17 cellular contexts compared by ENCODE assay signal in the genomic region with DNA sequence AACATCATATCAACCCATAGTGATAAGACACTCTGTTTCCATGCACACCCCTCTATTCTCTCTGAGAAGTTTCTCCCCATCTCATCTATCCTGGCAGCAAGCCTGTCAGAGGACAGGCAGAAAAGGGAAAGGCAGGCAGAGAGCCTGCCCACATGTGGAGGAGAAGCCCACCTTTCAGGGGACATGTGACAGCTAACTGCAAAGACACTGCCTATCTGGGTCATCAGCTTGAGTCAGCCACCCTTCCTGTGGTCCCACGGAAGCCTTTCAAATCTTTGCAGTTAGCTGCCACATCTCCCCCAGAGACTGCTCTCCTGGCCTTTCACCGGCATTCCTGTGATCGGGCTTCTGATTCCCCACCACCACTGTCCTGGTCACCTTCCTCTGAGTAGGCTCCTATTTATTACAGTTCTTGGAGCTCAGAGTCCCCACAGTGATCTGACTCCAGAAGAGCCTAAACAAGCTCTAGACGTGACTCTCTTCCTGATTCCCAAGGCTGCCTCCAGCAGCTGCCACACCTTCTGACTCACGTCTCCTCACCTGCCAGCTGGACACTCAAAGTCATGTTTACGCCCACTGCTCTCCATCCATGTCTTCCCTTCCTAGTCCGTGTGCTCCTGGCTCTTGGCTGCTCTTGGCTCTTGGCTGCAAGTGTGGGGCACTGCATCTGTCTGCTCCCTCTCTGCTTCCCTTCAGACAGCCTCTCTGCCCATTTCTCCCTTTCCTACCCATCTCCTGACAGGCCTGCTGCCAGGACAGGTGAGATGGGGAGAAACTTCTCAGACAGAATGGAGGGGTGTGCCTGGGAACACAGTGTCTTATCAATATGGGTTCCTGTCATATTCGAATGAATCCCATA. TPM values are rescaled to one million over a fixed set of nuclear protein-coding genes. Genes with fewer than 3 reads are reported as not detected.
DNase-seq lines count a peak whose midpoint lies in the region; ATAC-seq and TF ChIP-seq lines count a peak whose summit lies in the region.
"Had no signal": no experiment of that assay in that cellular context is flagged by ENCODE, and none has a peak within 500 bp of the region (broad histone marks: within the 10 kb centered on the region; RNA-seq: fewer than 3 reads in every experiment).

No MANE protein-coding gene starts in this region.

- no peaks in the 10 kb centered on the region for H3K9me3 Mint-ChIP-seq in MCF 10A (ENCODE audit: unreplicated experiment)
- H3K9me3 Mint-ChIP-seq: activated naive CD4-positive, alpha-beta T cell treated with anti-CD3 and anti-CD28 coated beads, Interleukin-2, amount 50 U/mL, for 72 hours; T-cell had no signal

- no peaks in the 10 kb centered on the region for H3K36me3 ChIP-seq in mucosa of descending colon (ENCODE audit: low read depth)
- H3K36me3 ChIP-seq: sigmoid colon had no signal

- no peaks in the 10 kb centered on the region for H3K36me3 Mint-ChIP-seq in MCF 10A (ENCODE audit: insufficient read depth, unreplicated experiment)
- H3K36me3 Mint-ChIP-seq: activated naive CD4-positive, alpha-beta T cell treated with anti-CD3 and anti-CD28 coated beads, Interleukin-2, amount 50 U/mL, for 72 hours; T-cell had no signal

- TF ChIP-seq CTCF in MCF 10A (IDR thresholded peaks at IDR 0.05; ENCODE audit: unreplicated experiment) (no peak), mucosa of descending colon (IDR thresholded peaks at IDR 0.05) (no peak)

- POLR2A ChIA-PET in MCF 10A (lab: Yijun Ruan, JAX), result interaction anchor here (0.8 to 1.0 kb wide), 2 partner anchors 15 to 169 kb away, joined by 3 read pairs; no protein-coding TSS in a partner anchor

- DNase-seq in CMK (ENCODE audit: low read depth) (peak; percentile 62), NCI-H2029 treated with DMSO at 0.1 percent for 48 hours (lab: John Stamatoyannopoulos, UW) (peak; percentile 59), MCF 10A (ENCODE audit: unreplicated experiment) (peak; percentile 78), mucosa of descending colon (peak in 2 of 3 donors; percentile 35 to 36), CD1c-positive myeloid dendritic cell (ENCODE audit: extremely low spot score) (no peak), NCI-H774 (lab: John Stamatoyannopoulos, UW) (no peak)
- DNase-seq in activated effector memory CD4-positive, alpha-beta T cell treated with anti-CD3 and anti-CD28 coated beads, Interleukin-2, amount 50 U/mL, for 16 hours, result no peak
- DNase-seq: effector CD8-positive, alpha-beta T cell; NCI-H1092 treated with DMSO at 0.1 percent for 48 hours; sigmoid colon; stimulated activated CD4-positive, alpha-beta T cell treated with anti-CD3 and anti-CD28 coated beads, Interleukin-4, amount 100 ng/mL, for 24 hours; T-cell had no signal

- H3K4me1 Mint-ChIP-seq in MCF 10A (ENCODE audit: insufficient read depth, unreplicated experiment), result peaks cover 8% of the 10 kb centered on the region

- no peaks in the 10 kb centered on the region for H3K9me3 ChIP-seq in mucosa of descending colon
- H3K9me3 ChIP-seq: sigmoid colon had no signal

- ATAC-seq in mucosa of descending colon (peak; percentile 90), GM18909 (IDR thresholded peaks at IDR 0.05; ENCODE audit: poor library complexity, unreplicated experiment) (no peak)
- ATAC-seq: activated naive CD4-positive, alpha-beta T cell treated with anti-CD3 and anti-CD28 coated beads, Interleukin-2, amount 50 U/mL, for 72 hours; T-cell had no signal

- peaks cover 29% of the 10 kb centered on the region for H3K27me3 Mint-ChIP-seq in MCF 10A (ENCODE audit: insufficient read depth, unreplicated experiment)

- no peak overlapping the region for H3K27ac Mint-ChIP-seq in MCF 10A (ENCODE audit: low read depth, unreplicated experiment)
- H3K27ac Mint-ChIP-seq: activated naive CD4-positive, alpha-beta T cell treated with anti-CD3 and anti-CD28 coated beads, Interleukin-2, amount 50 U/mL, for 72 hours had no signal

- BruUV-seq in MCF 10A (replicated peaks; lab: Mats Ljungman, UMichigan), result no TSS peak

- CTCF ChIA-PET in MCF 10A (lab: Yijun Ruan, JAX), result no interaction called here

- H3K4me3 ChIP-seq in mucosa of descending colon, result no peak overlapping the region
- H3K4me3 ChIP-seq: sigmoid colon had no signal

- H3K4me3 Mint-ChIP-seq in MCF 10A (ENCODE audit: unreplicated experiment), result no peak overlapping the region
- H3K4me3 Mint-ChIP-seq: T-cell had no signal

- intact Hi-C loops in MCF 10A (cut with micrococcal nuclease) (no loop called here), mucosa of descending colon (cut with DNase I, micrococcal nuclease) (no loop called here)

- H3K4me1 ChIP-seq in mucosa of descending colon (ENCODE audit: low read depth), result no peaks in the 10 kb centered on the region

RNA-seq across cellular contexts. Expression of a gene that starts 7.5 kb away (rescaled TPM):
- total RNA-seq in MCF 10A (2022) (not detected in 2 replicates), mucosa of descending colon (under 1 TPM; 0.35 to 0.89 (median 0.38) TPM)
- total RNA-seq: activated naive CD4-positive, alpha-beta T cell treated with anti-CD3 and anti-CD28 coated beads, Interleukin-2, amount 50 U/mL, for 72 hours; lung microvascular endothelial cell; sigmoid colon had no signal

RNA-seq across cellular contexts. Expression of a gene that starts 15.6 kb away (rescaled TPM):
- total RNA-seq in MCF 10A (2022) (not detected in 2 replicates), mucosa of descending colon (not detected)
- total RNA-seq: activated naive CD4-positive, alpha-beta T cell treated with anti-CD3 and anti-CD28 coated beads, Interleukin-2, amount 50 U/mL, for 72 hours; frontal cortex; lung microvascular endothelial cell; sigmoid colon; T-cell; urinary bladder had no signal

RNA-seq across cellular contexts. Expression of a gene that starts 35.7 kb away (rescaled TPM):
- total RNA-seq in MCF 10A (2022) (not detected in 2 replicates), mucosa of descending colon (under 1 TPM in 1 of 3 donors, not detected in 2; 0.12 TPM)
- total RNA-seq: activated naive CD4-positive, alpha-beta T cell treated with anti-CD3 and anti-CD28 coated beads, Interleukin-2, amount 50 U/mL, for 72 hours; frontal cortex; lung microvascular endothelial cell; sigmoid colon; urinary bladder had no signal

Comparison
In these comparisons a context has a peak if more than half of its experiments do, and no peak if none do; other contexts are left out.
1. DNase-seq: peak in CMK (single experiment), NCI-H2029 treated with DMSO at 0.1 percent for 48 hours (single experiment), MCF 10A (single experiment) and mucosa of descending colon (2 of 3); none in CD1c-positive myeloid dendritic cell (single experiment), activated effector memory CD4-positive, alpha-beta T cell treated with anti-CD3 and anti-CD28 coated beads, Interleukin-2, amount 50 U/mL, for 16 hours (single experiment) and NCI-H774 (single experiment).